Comparison of ENCODE assay signal across 22 cellular contexts in genomic region chr9:121125590-121125989, GRCh38.
"Had no signal": no experiment of that assay in that cellular context is flagged by ENCODE, and none has a peak within 500 bp of the region (broad histone marks: within the 10 kb centered on the region; RNA-seq: fewer than 3 reads in every experiment).

No MANE protein-coding gene starts in this region.

- DNase-seq: colonic mucosa; dermis blood vessel endothelial cell; esophagus squamous epithelium; foreskin keratinocyte; head of caudate nucleus; hippocampal formation; left colon; left ventricle myocardium superior; mesenchymal stem cell; midbrain; nephron progenitor cell; posterior cingulate gyrus; sigmoid colon; stimulated activated CD4-positive, alpha-beta T cell treated with anti-CD3 and anti-CD28 coated beads, Interleukin-2, amount 100 ng/mL, for 24 hours; stimulated activated naive CD4-positive, alpha-beta T cell; stomach; substantia nigra; transverse colon had no signal

- H3K36me3 ChIP-seq: colonic mucosa, right atrium auricular region, thoracic aorta, transverse colon had no signal

- H3K4me3 ChIP-seq: colonic mucosa, esophagus squamous epithelium, lung, right atrium auricular region, sigmoid colon, skin epidermis, stomach, thoracic aorta, transverse colon had no signal

- H3K27me3 ChIP-seq: colonic mucosa, esophagus squamous epithelium, foreskin keratinocyte, right atrium auricular region, sigmoid colon, stomach, transverse colon had no signal

- H3K4me3 Mint-ChIP-seq: nephron progenitor cell had no signal

- H3K27ac ChIP-seq: colonic mucosa, esophagus squamous epithelium, foreskin keratinocyte, right atrium auricular region, sigmoid colon, skin epidermis, stomach, thoracic aorta, transverse colon had no signal

- H3K9me3 ChIP-seq: colonic mucosa, esophagus squamous epithelium, right atrium auricular region, sigmoid colon, stomach, thoracic aorta, transverse colon had no signal

- H3K27ac Mint-ChIP-seq: nephron progenitor cell had no signal

- ATAC-seq: foreskin keratinocyte, left colon, left ventricle myocardium superior had no signal
